ENCODE assay signal across 1 cellular context in the genomic region with DNA sequence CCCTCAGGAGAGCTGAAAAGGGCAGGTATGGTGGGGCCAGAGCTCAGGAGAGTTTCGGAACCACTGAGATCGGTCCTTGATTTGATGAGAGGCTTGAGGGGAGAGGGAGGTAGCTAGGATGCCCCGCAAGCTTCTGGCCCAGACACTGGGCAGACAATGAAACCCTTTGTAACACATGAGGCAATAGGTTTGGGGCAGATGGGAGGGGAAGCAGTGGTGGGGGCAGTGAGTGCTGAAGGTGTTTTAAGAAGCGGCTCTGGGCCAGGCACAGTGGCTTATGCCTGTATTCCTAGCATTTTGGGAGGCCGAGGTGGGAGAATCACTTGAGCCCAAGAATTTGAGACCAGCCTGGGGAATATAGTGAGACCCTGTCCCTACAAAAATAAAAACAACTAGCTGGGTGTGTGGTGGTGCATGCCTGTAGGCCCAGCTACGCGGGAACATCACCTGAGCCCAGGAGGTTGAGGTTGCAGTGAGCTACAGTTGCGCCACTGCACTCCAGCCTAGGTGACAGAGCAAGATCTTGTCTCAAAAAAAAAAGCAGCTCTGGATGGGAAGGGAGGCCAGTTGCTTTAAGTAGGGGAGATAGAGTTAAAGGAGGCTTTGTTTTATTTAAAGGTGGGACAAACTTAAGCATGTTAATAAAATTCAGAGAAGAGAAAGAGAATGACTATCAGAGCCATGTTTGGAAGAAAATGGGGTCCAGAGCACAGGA.
A peak's percentile ranks its signal among the peaks of the same experiment; 100 is the strongest.
TF ChIP-seq lines count a peak whose summit lies in the region.

No MANE protein-coding gene starts in this region.

TF ChIP-seq in HepG2, 621 proteins besides CTCF, POLR2A, EP300 and RAD21:
- TF ChIP-seq, protein P1, sequence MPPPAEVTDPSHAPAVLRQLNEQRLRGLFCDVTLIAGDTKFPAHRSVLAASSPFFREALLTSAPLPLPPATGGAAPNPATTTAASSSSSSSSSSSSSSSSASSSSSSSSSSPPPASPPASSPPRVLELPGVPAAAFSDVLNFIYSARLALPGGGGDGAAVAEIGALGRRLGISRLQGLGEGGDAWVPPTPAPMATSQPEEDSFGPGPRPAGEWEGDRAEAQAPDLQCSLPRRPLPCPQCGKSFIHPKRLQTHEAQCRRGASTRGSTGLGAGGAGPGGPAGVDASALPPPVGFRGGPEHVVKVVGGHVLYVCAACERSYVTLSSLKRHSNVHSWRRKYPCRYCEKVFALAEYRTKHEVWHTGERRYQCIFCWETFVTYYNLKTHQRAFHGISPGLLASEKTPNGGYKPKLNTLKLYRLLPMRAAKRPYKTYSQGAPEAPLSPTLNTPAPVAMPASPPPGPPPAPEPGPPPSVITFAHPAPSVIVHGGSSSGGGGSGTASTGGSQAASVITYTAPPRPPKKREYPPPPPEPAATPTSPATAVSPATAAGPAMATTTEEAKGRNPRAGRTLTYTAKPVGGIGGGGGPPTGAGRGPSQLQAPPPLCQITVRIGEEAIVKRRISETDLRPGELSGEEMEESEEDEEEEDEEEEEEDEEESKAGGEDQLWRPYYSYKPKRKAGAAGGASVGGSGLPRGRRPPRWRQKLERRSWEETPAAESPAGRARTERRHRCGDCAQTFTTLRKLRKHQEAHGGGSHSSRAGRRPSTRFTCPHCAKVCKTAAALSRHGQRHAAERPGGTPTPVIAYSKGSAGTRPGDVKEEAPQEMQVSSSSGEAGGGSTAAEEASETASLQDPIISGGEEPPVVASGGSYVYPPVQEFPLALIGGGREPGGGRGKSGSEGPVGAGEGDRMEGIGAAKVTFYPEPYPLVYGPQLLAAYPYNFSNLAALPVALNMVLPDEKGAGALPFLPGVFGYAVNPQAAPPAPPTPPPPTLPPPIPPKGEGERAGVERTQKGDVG (CRISPR knock-in tag; IDR thresholded peaks at IDR 0.05; ENCODE audit: borderline replicate concordance) = no peak
- TF ChIP-seq, protein P2, sequence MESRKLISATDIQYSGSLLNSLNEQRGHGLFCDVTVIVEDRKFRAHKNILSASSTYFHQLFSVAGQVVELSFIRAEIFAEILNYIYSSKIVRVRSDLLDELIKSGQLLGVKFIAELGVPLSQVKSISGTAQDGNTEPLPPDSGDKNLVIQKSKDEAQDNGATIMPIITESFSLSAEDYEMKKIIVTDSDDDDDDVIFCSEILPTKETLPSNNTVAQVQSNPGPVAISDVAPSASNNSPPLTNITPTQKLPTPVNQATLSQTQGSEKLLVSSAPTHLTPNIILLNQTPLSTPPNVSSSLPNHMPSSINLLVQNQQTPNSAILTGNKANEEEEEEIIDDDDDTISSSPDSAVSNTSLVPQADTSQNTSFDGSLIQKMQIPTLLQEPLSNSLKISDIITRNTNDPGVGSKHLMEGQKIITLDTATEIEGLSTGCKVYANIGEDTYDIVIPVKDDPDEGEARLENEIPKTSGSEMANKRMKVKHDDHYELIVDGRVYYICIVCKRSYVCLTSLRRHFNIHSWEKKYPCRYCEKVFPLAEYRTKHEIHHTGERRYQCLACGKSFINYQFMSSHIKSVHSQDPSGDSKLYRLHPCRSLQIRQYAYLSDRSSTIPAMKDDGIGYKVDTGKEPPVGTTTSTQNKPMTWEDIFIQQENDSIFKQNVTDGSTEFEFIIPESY (CRISPR knock-in tag; IDR thresholded peaks at IDR 0.05) = peak; percentile 31; the same call in 1 of the 2 replicates
- TF ChIP-seq DPF2 (CRISPR knock-in tag; IDR thresholded peaks at IDR 0.05; ENCODE audit: borderline replicate concordance, low read depth) (no peak), RORA (CRISPR knock-in tag; IDR thresholded peaks at IDR 0.05) (no peak), MTF1 (CRISPR knock-in tag; IDR thresholded peaks at IDR 0.05) (no peak)
